Comparison of ENCODE assay signal across 11 cellular contexts in genomic region chr2:85524567-85524923, GRCh38. TPM values are rescaled to one million over a fixed set of nuclear protein-coding genes. Genes with fewer than 3 reads are reported as not detected.
A peak's percentile ranks its signal among the peaks of the same experiment; 100 is the strongest.
DNase-seq lines count a peak whose midpoint lies in the region; ATAC-seq and TF ChIP-seq lines count a peak whose summit lies in the region.
"Had no signal": no experiment of that assay in that cellular context is flagged by ENCODE, and none has a peak within 500 bp of the region (broad histone marks: within the 10 kb centered on the region; RNA-seq: fewer than 3 reads in every experiment).

No MANE protein-coding gene starts in this region.

- H3F3A ChIP-seq in MM.1S (ENCODE audit: insufficient read depth, low read length), result no peaks in the 10 kb centered on the region

- no peaks in the 10 kb centered on the region for H3K9me2 ChIP-seq in MM.1S (replicated peaks; ENCODE audit: insufficient read depth, low read length)

- DNase-seq in CD14-positive monocyte (ENCODE audit: low spot score) (no peak), OCI-M1 (lab: John Stamatoyannopoulos, UW) (peak; percentile 7), Right ventricle myocardium superior (no peak), posterior cingulate gyrus (peak in 6 of 10 donors; percentile 22 to 84 (median 28)), medulla oblongata (ENCODE audit: extremely low spot score) (no peak), NCI-H2107 (lab: John Stamatoyannopoulos, UW) (no peak), MM.1S (no peak), NCI-H226 (no peak)
- DNase-seq: activated effector memory CD4-positive, alpha-beta T cell treated with anti-CD3 and anti-CD28 coated beads, Interleukin-2, amount 50 U/mL, for 16 hours; SHP77 treated with DMSO at 0.1 percent for 48 hours had no signal

- H2AFZ ChIP-seq in MM.1S (ENCODE audit: low read length), result no peak overlapping the region

- H3K4me3 Mint-ChIP-seq in CD14-positive monocyte, result peak overlapping the region; percentile 35 to 54

- H3K4me1 Mint-ChIP-seq in CD14-positive monocyte, result peaks cover 28% of the 10 kb centered on the region

- no peak overlapping the region for H3K9ac ChIP-seq in MM.1S (ENCODE audit: low read length)

- H3K27ac ChIP-seq in MM.1S (ENCODE audit: low read length), result no peak overlapping the region
- H3K27ac ChIP-seq: suprapubic skin had no signal

- H3K9me3 ChIP-seq in MM.1S (replicated peaks; ENCODE audit: insufficient read depth, low read length), result no peaks in the 10 kb centered on the region
- H3K9me3 ChIP-seq: suprapubic skin had no signal

- H4K20me1 ChIP-seq in MM.1S (ENCODE audit: insufficient read depth, low read length), result no peaks in the 10 kb centered on the region

- peaks cover 2 to 4% (median 2%) of the 10 kb centered on the region in 3 donors for H3K27me3 Mint-ChIP-seq in CD14-positive monocyte (ENCODE audit: low read depth in 3 of 3)

- TF ChIP-seq CTCF in CD14-positive monocyte (IDR thresholded peaks at IDR 0.05), result no peak
- TF ChIP-seq CTCF in MM.1S (IDR thresholded peaks at IDR 0.05; ENCODE audit: low read length), result no peak

- no peaks in the 10 kb centered on the region for H3K36me3 ChIP-seq in MM.1S (replicated peaks; ENCODE audit: insufficient read depth, low read length)
- H3K36me3 ChIP-seq: suprapubic skin had no signal

- H3K4me3 ChIP-seq in MM.1S (ENCODE audit: low read length), result no peak overlapping the region
- H3K4me3 ChIP-seq: suprapubic skin had no signal

- H3K36me3 Mint-ChIP-seq in CD14-positive monocyte, result peaks cover 0 to 2% of the 10 kb centered on the region in 2 donors

- no peaks in the 10 kb centered on the region for H3K79me2 ChIP-seq in MM.1S (ENCODE audit: low read length)

- intact Hi-C loops in CD14-positive monocyte (cut with micrococcal nuclease), result no loop called here
- intact Hi-C loops in Right ventricle myocardium superior (cut with DNase I), result no loop called here
- intact Hi-C loops in posterior cingulate gyrus (cut with DNase I), result no loop called here

- H3K9me3 Mint-ChIP-seq in CD14-positive monocyte, result no peaks in the 10 kb centered on the region

- no peaks in the 10 kb centered on the region for H3K27me3 ChIP-seq in MM.1S (replicated peaks; ENCODE audit: insufficient read depth, low read length)
- H3K27me3 ChIP-seq: suprapubic skin had no signal

- H3K4me2 ChIP-seq in MM.1S (ENCODE audit: low read depth, low read length), result no peak overlapping the region

- ATAC-seq in Right ventricle myocardium superior (ENCODE audit: poor library complexity), result peak; percentile 77

- no peaks in the 10 kb centered on the region for H3K4me1 ChIP-seq in MM.1S (ENCODE audit: low read length)

- peak overlapping the region in 6 of 7 donors; percentile 28 to 81 (median 75) for H3K27ac Mint-ChIP-seq in CD14-positive monocyte

RNA-seq across cellular contexts. Expression of gene MAT2A, which starts 14.4 kb away (rescaled TPM):
- 100 to 1,000 TPM in 1 of 2 donors, 10 to 100 TPM in 1; 97.0 to 117 TPM for polyA plus RNA-seq in CD14-positive monocyte
- 116 TPM for total RNA-seq in Right ventricle myocardium superior

RNA-seq across cellular contexts. Expression of gene GGCX, which starts 36.7 kb away (rescaled TPM):
- 10 to 100 TPM; 32.0 to 34.4 TPM for polyA plus RNA-seq in CD14-positive monocyte
- total RNA-seq in Right ventricle myocardium superior, result 25.1 TPM

RNA-seq across cellular contexts. Expression of gene VAMP8, which starts 52.8 kb away (rescaled TPM):
- 100 to 1,000 TPM; 623 to 761 TPM for polyA plus RNA-seq in CD14-positive monocyte
- total RNA-seq in Right ventricle myocardium superior, result 16.9 TPM

RNA-seq across cellular contexts. Expression of gene VAMP5, which starts 59.7 kb away (rescaled TPM):
- polyA plus RNA-seq in CD14-positive monocyte, result 100 to 1,000 TPM; 171 to 251 TPM
- 56.3 TPM for total RNA-seq in Right ventricle myocardium superior

Comparison
In these comparisons a context has a peak if more than half of its experiments do, and no peak if none do; other contexts are left out.
1. DNase-seq: peak in OCI-M1 (single experiment) and posterior cingulate gyrus (6 of 10); none in CD14-positive monocyte (single experiment), Right ventricle myocardium superior (single experiment), medulla oblongata (single experiment), NCI-H2107 (single experiment), MM.1S (single experiment) and NCI-H226 (single experiment).